Comparison of ENCODE assay signal across 22 cellular contexts in the genomic region with DNA sequence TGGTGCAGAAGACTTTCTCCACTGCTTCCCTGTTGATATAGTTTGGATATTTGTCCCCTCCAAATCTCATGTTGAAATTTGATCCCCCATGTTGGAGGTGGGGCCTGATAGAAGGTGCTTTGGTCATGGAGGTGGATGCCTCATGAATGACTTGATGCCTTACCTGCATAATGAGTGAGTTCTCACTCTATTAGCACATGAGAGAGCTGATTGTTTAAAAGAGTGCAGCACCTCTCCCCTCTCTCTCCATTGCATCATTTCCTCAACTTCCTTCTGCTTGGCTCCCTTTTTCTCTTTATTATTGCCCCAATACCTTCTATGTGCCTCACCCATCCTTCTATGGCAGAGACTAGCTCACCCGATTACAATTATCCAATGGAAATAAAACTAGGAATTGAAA.
DNase-seq lines count a peak whose midpoint lies in the region; ATAC-seq, FAIRE-seq and TF ChIP-seq lines count a peak whose summit lies in the region.
"Had no signal": no experiment of that assay in that cellular context is flagged by ENCODE, and none has a peak within 500 bp of the region (broad histone marks: within the 10 kb centered on the region; RNA-seq: fewer than 3 reads in every experiment).

No MANE protein-coding gene starts in this region.

- H3K36me3 ChIP-seq in HUES6 (ENCODE audit: control insufficient read depth, insufficient read depth, low read length) (no peaks in the 10 kb centered on the region), H1 (ENCODE audit: control insufficient read depth in 2 of 4, insufficient read depth in 4 of 4, low read length in 3 of 4) (no peaks in the 10 kb centered on the region), neural progenitor cell (no peaks in the 10 kb centered on the region)

- peak overlapping the region; percentile 91; the same call in 1 of the 2 replicates for H2BK12ac ChIP-seq in H1 (ENCODE audit: low read depth, low read length)

- H2AFZ ChIP-seq in H1 (ENCODE audit: low read length) (no peak overlapping the region), neural progenitor cell (replicated peaks) (no peak overlapping the region)

- H3K4ac ChIP-seq in H1 (replicated peaks; ENCODE audit: insufficient read length, low read depth, low read length), result no peak overlapping the region

- no peak overlapping the region for H2BK120ac ChIP-seq in H1 (replicated peaks; ENCODE audit: low read depth, low read length)

- H3K14ac ChIP-seq in H1 (ENCODE audit: insufficient read length), result no peak overlapping the region

- FAIRE-seq in H1 (lab: Jason Lieb, UNC), result no peak
- FAIRE-seq: GM12892, GM18507, H54, K562 had no signal

- H3K18ac ChIP-seq in H1 (ENCODE audit: extremely low read depth, low read length), result peak overlapping the region; percentile 65; the same call in 1 of the 2 replicates

- H3K4me3 Mint-ChIP-seq in activated CD8-positive, alpha-beta T cell treated with anti-CD3 and anti-CD28 coated beads, Interleukin-2, amount 10 ng/mL, durations not matched to agents 7 days and 5 days, result no peak overlapping the region
- no peak overlapping the region for H3K4me3 Mint-ChIP-seq in activated CD8-positive, alpha-beta T cell treated with anti-CD3 and anti-CD28 coated beads for 36 hours
- H3K4me3 Mint-ChIP-seq in neural progenitor cell, result no peak overlapping the region
- H3K4me3 Mint-ChIP-seq in natural killer cell, result no peak overlapping the region
- H3K4me3 Mint-ChIP-seq: CD4-positive, alpha-beta memory T cell; HFFc6 had no signal

- WGBS in H1 (ENCODE audit: extremely low coverage in 1 of 2, insufficient coverage in 1 of 2, insufficient read length in 1 of 2, insufficient replicate concordance in 2 of 2, low coverage in 1 of 2, low lambda C conversion rate in 2 of 2, missing lambda C conversion rate in 1 of 2), 2 experiments, result 83% methylated on average over 1 of the region's 1 CpG; no CpG with 5 or more reads in 1 of the 2 experiments

- H3K56ac ChIP-seq in H1 (replicated peaks; ENCODE audit: insufficient read length, low read depth, low read length), result no peak overlapping the region

- peak overlapping the region; percentile 43 for H3K27ac Mint-ChIP-seq in activated CD8-positive, alpha-beta T cell treated with anti-CD3 and anti-CD28 coated beads, Interleukin-2, amount 10 ng/mL, durations not matched to agents 7 days and 5 days
- H3K27ac Mint-ChIP-seq in activated CD8-positive, alpha-beta T cell treated with anti-CD3 and anti-CD28 coated beads for 36 hours, result no peak overlapping the region
- H3K27ac Mint-ChIP-seq in neural progenitor cell, result peak overlapping the region; percentile 21
- H3K27ac Mint-ChIP-seq in natural killer cell, result no peak overlapping the region
- H3K27ac Mint-ChIP-seq: CD14-positive monocyte; CD4-positive, alpha-beta memory T cell; HFFc6 had no signal

- no peak overlapping the region for H4K91ac ChIP-seq in H1 (replicated peaks; ENCODE audit: insufficient read length, low read length)

- no peaks in the 10 kb centered on the region for H3K9me3 Mint-ChIP-seq in activated CD8-positive, alpha-beta T cell treated with anti-CD3 and anti-CD28 coated beads, Interleukin-2, amount 10 ng/mL, durations not matched to agents 7 days and 5 days (ENCODE audit: insufficient read depth)
- H3K9me3 Mint-ChIP-seq in activated CD8-positive, alpha-beta T cell treated with anti-CD3 and anti-CD28 coated beads for 36 hours, result peaks cover 2% of the 10 kb centered on the region
- H3K9me3 Mint-ChIP-seq in neural progenitor cell (peaks cover 3% of the 10 kb centered on the region), natural killer cell (no peaks in the 10 kb centered on the region)
- H3K9me3 Mint-ChIP-seq: HFFc6 had no signal

- no peak for TF ChIP-seq EP300 in H1 (IDR thresholded peaks at IDR 0.05; ENCODE audit: borderline replicate concordance in 1 of 2, low read depth in 2 of 2, low read length in 2 of 2)

- no peak overlapping the region for H4K8ac ChIP-seq in H1 (ENCODE audit: extremely low read depth, insufficient read depth, low read length)

- CTCF ChIA-PET in activated CD8-positive, alpha-beta T cell treated with anti-CD3 and anti-CD28 coated beads, Interleukin-2, amount 10 ng/mL, durations not matched to agents 7 days and 5 days (lab: Charles Lee), result no interaction called here
- CTCF ChIA-PET in activated CD8-positive, alpha-beta T cell treated with anti-CD3 and anti-CD28 coated beads for 36 hours (lab: Charles Lee), result no interaction called here
- CTCF ChIA-PET in H1 (lab: Charles Lee; ENCODE audit: partially characterized antibody), result interaction anchor here (1.2 kb wide), 1 partner anchor 902 kb away, joined by 3 read pairs; no protein-coding TSS in a partner anchor

- H3K36me3 Mint-ChIP-seq in activated CD8-positive, alpha-beta T cell treated with anti-CD3 and anti-CD28 coated beads, Interleukin-2, amount 10 ng/mL, durations not matched to agents 7 days and 5 days (ENCODE audit: low read depth), result peaks cover 16% of the 10 kb centered on the region
- peaks cover 8% of the 10 kb centered on the region for H3K36me3 Mint-ChIP-seq in activated CD8-positive, alpha-beta T cell treated with anti-CD3 and anti-CD28 coated beads for 36 hours (ENCODE audit: low read depth)
- H3K36me3 Mint-ChIP-seq in neural progenitor cell (peaks cover 17% of the 10 kb centered on the region), natural killer cell (no peaks in the 10 kb centered on the region)
- H3K36me3 Mint-ChIP-seq: CD14-positive monocyte had no signal

- peak overlapping the region; percentile 69; the same call in 1 of the 2 replicates for H2BK5ac ChIP-seq in H1 (ENCODE audit: low read depth, low read length)

- no peak for TF ChIP-seq RAD21 in H1 (IDR thresholded peaks at IDR 0.05 in 1 of 2, conservative IDR thresholded peaks at IDR 0.05 in 1 of 2; ENCODE audit: low read depth in 2 of 2, low read length in 2 of 2)

- no peak overlapping the region for H3K4me3 ChIP-seq in HUES6 (ENCODE audit: low read depth, low read length)
- H3K4me3 ChIP-seq in H1 (ENCODE audit: extremely low read depth in 1 of 4, insufficient read depth in 2 of 4, low read depth in 3 of 4, low read length in 4 of 4), result no peak overlapping the region
- H3K4me3 ChIP-seq in neural progenitor cell, result no peak overlapping the region
- H3K4me3 ChIP-seq: BLaER1, K562 had no signal

- TF ChIP-seq POLR2A in H1 (IDR thresholded peaks at IDR 0.05; ENCODE audit: control extremely low read depth in 1 of 2, low read depth in 2 of 2, low read length in 2 of 2), result no peak

- no peaks in the 10 kb centered on the region for H3F3A ChIP-seq in neural progenitor cell (ENCODE audit: low read depth)

- H4K20me1 ChIP-seq in H1 (replicated peaks in 1 of 2; ENCODE audit: control insufficient read depth in 1 of 2, insufficient read depth in 2 of 2, low read length in 2 of 2) (no peaks in the 10 kb centered on the region), neural progenitor cell (ENCODE audit: low read depth) (no peaks in the 10 kb centered on the region)
- H4K20me1 ChIP-seq: BLaER1 had no signal

- no peaks in the 10 kb centered on the region for H3K27me3 Mint-ChIP-seq in activated CD8-positive, alpha-beta T cell treated with anti-CD3 and anti-CD28 coated beads, Interleukin-2, amount 10 ng/mL, durations not matched to agents 7 days and 5 days (ENCODE audit: low read depth)
- H3K27me3 Mint-ChIP-seq in activated CD8-positive, alpha-beta T cell treated with anti-CD3 and anti-CD28 coated beads for 36 hours, result no peaks in the 10 kb centered on the region
- H3K27me3 Mint-ChIP-seq in neural progenitor cell (ENCODE audit: insufficient read depth, low read depth), result peaks cover 6% of the 10 kb centered on the region
- H3K27me3 Mint-ChIP-seq in natural killer cell (ENCODE audit: low read depth in 2 of 2), result no peaks in the 10 kb centered on the region
- H3K27me3 Mint-ChIP-seq: CD4-positive, alpha-beta memory T cell had no signal

- H3K27me3 ChIP-seq in HUES6 (ENCODE audit: control insufficient read depth, insufficient read depth, low read length) (no peaks in the 10 kb centered on the region), H1 (replicated peaks in 1 of 4; ENCODE audit: control insufficient read depth in 3 of 4, extremely low read depth in 1 of 4, insufficient read depth in 3 of 4, low read length in 3 of 4) (no peaks in the 10 kb centered on the region), neural progenitor cell (no peaks in the 10 kb centered on the region)
- H3K27me3 ChIP-seq: BLaER1 had no signal

- peak overlapping the region; percentile 43; the same call in 1 of the 2 replicates for H2AK5ac ChIP-seq in H1 (ENCODE audit: low read depth, low read length)

- no peak overlapping the region for H3K9ac ChIP-seq in HUES6 (ENCODE audit: low read length)
- no peak overlapping the region for H3K9ac ChIP-seq in H1 (replicated peaks in 1 of 4; ENCODE audit: extremely low read depth in 1 of 4, low read depth in 3 of 4, low read length in 3 of 4)
- H3K9ac ChIP-seq in neural progenitor cell, result no peak overlapping the region
- H3K9ac ChIP-seq: BLaER1 had no signal

- DNase-seq in activated CD8-positive, alpha-beta T cell treated with anti-CD3 and anti-CD28 coated beads, Interleukin-2, amount 10 ng/mL, durations not matched to agents 7 days and 5 days, result no peak
- DNase-seq in activated CD8-positive, alpha-beta T cell treated with anti-CD3 and anti-CD28 coated beads for 36 hours, result no peak
- DNase-seq in H1 (ENCODE audit: low read depth in 1 of 2, low spot score in 2 of 2) (no peak), neural progenitor cell (ENCODE audit: low spot score) (no peak), natural killer cell (no peak)
- DNase-seq in stimulated activated CD4-positive, alpha-beta T cell treated with anti-CD3 and anti-CD28 coated beads, Interleukin-4, amount 100 ng/mL, for 1 hour, result no peak
- DNase-seq: 8988T; CD4-positive, alpha-beta memory T cell; DMS153; DMS79; GDM1; HFFc6; IMR-90 had no signal

- H2BK20ac ChIP-seq in H1 (ENCODE audit: low read length), result no peak overlapping the region

- H3K4me1 ChIP-seq in HUES6 (ENCODE audit: control insufficient read depth, insufficient read depth, low read length), result peaks cover 14% of the 10 kb centered on the region
- H3K4me1 ChIP-seq in H1 (replicated peaks in 1 of 4; ENCODE audit: control insufficient read depth in 3 of 4, insufficient read depth in 4 of 4, low read length in 3 of 4), result peaks cover 0 to 17% (median 0%) of the 10 kb centered on the region in 4 experiments; a peak in 1 of 7 replicates
- no peaks in the 10 kb centered on the region for H3K4me1 ChIP-seq in neural progenitor cell
- H3K4me1 ChIP-seq: BLaER1 had no signal

- H3K4me2 ChIP-seq in H1 (ENCODE audit: insufficient read depth in 1 of 2, low read depth in 2 of 2, low read length in 2 of 2) (0 out of 4 replicates have a peak overlapping the region, but pooled peaks of 1 of the 2 experiments have one; percentile 12), neural progenitor cell (no peak overlapping the region)
- H3K4me2 ChIP-seq: BLaER1 had no signal

- H3K27ac ChIP-seq in HUES6 (ENCODE audit: low read depth, low read length), result 0 out of 2 replicates have a peak overlapping the region, but pooled peaks have one; percentile 8
- no peak overlapping the region for H3K27ac ChIP-seq in H1 (ENCODE audit: low read depth, low read length)
- no peak overlapping the region for H3K27ac ChIP-seq in neural progenitor cell
- H3K27ac ChIP-seq: BLaER1 had no signal

- H3K9me3 ChIP-seq in HUES6 (ENCODE audit: control insufficient read depth, insufficient read depth, low read depth, low read length), result no peaks in the 10 kb centered on the region
- H3K9me3 ChIP-seq in H1 (ENCODE audit: insufficient read depth in 2 of 2, low read depth in 1 of 2, low read length in 1 of 2), result no peaks in the 10 kb centered on the region
- no peaks in the 10 kb centered on the region for H3K9me3 ChIP-seq in neural progenitor cell (ENCODE audit: low read depth)

- POLR2A ChIA-PET in activated CD8-positive, alpha-beta T cell treated with anti-CD3 and anti-CD28 coated beads, Interleukin-2, amount 10 ng/mL, durations not matched to agents 7 days and 5 days (lab: Charles Lee), result no interaction called here
- POLR2A ChIA-PET in activated CD8-positive, alpha-beta T cell treated with anti-CD3 and anti-CD28 coated beads for 36 hours (lab: Charles Lee), result no interaction called here
- POLR2A ChIA-PET in H1 (lab: Charles Lee; ENCODE audit: partially characterized antibody), result no interaction called here

- no peak overlapping the region for H2BK15ac ChIP-seq in H1 (ENCODE audit: low read length)

- no peaks in the 10 kb centered on the region for H3K23me2 ChIP-seq in H1 (ENCODE audit: low read depth, low read length)

- H4K5ac ChIP-seq in H1 (ENCODE audit: insufficient read length, low read depth, low read length), result no peak overlapping the region

- H3K23ac ChIP-seq in H1 (ENCODE audit: insufficient read length), result no peak overlapping the region

- intact Hi-C loops in activated CD8-positive, alpha-beta T cell treated with anti-CD3 and anti-CD28 coated beads for 36 hours (cut with micrococcal nuclease), result no loop called here
- intact Hi-C loops in natural killer cell (cut with micrococcal nuclease), result no loop called here

- ATAC-seq in activated CD8-positive, alpha-beta T cell treated with anti-CD3 and anti-CD28 coated beads, Interleukin-2, amount 10 ng/mL, durations not matched to agents 7 days and 5 days, result no peak
- ATAC-seq in activated CD8-positive, alpha-beta T cell treated with anti-CD3 and anti-CD28 coated beads for 36 hours, result no peak
- no peak for ATAC-seq in GM21381 (IDR thresholded peaks at IDR 0.05; ENCODE audit: unreplicated experiment)
- ATAC-seq in natural killer cell, result no peak
- ATAC-seq: HCT116, K562 had no signal

- no peaks in the 10 kb centered on the region for H3K79me1 ChIP-seq in H1 (ENCODE audit: low read depth, low read length)

- TF ChIP-seq CTCF in activated CD8-positive, alpha-beta T cell treated with anti-CD3 and anti-CD28 coated beads for 36 hours (IDR thresholded peaks at IDR 0.05), result no peak
- TF ChIP-seq CTCF in H1 (IDR thresholded peaks at IDR 0.05; ENCODE audit: control extremely low read depth in 1 of 3, insufficient read depth in 1 of 3, low read depth in 1 of 3, low read length in 3 of 3) (no peak), neural progenitor cell (IDR thresholded peaks at IDR 0.05) (no peak), natural killer cell (IDR thresholded peaks at IDR 0.05) (no peak)

- no peaks in the 10 kb centered on the region for H3K79me2 ChIP-seq in H1 (ENCODE audit: control insufficient read depth in 1 of 2, insufficient read depth in 2 of 2, low read length in 2 of 2)
- no peaks in the 10 kb centered on the region for H3K79me2 ChIP-seq in neural progenitor cell (ENCODE audit: low read depth)

- H3K4me1 Mint-ChIP-seq in activated CD8-positive, alpha-beta T cell treated with anti-CD3 and anti-CD28 coated beads, Interleukin-2, amount 10 ng/mL, durations not matched to agents 7 days and 5 days (ENCODE audit: low read depth), result peaks cover 4% of the 10 kb centered on the region
- H3K4me1 Mint-ChIP-seq in activated CD8-positive, alpha-beta T cell treated with anti-CD3 and anti-CD28 coated beads for 36 hours (ENCODE audit: low read depth), result no peaks in the 10 kb centered on the region
- H3K4me1 Mint-ChIP-seq in neural progenitor cell (peaks cover 4% of the 10 kb centered on the region), natural killer cell (no peaks in the 10 kb centered on the region)

Comparison
In these comparisons a context has a peak if more than half of its experiments do, and no peak if none do; other contexts are left out.
1. H3K27ac Mint-ChIP-seq: peak in activated CD8-positive, alpha-beta T cell treated with anti-CD3 and anti-CD28 coated beads, Interleukin-2, amount 10 ng/mL, durations not matched to agents 7 days and 5 days (single experiment) and neural progenitor cell (single experiment); none in activated CD8-positive, alpha-beta T cell treated with anti-CD3 and anti-CD28 coated beads for 36 hours (single experiment) and natural killer cell (0 of 2).